Comparison of ENCODE assay signal across 15 cellular contexts in genomic region chr7:79461660-79462059, GRCh38. TPM values are rescaled to one million over a fixed set of nuclear protein-coding genes. Genes with fewer than 3 reads are reported as not detected.
DNase-seq lines count a peak whose midpoint lies in the region; ATAC-seq, FAIRE-seq and TF ChIP-seq lines count a peak whose summit lies in the region.
"Had no signal": no experiment of that assay in that cellular context is flagged by ENCODE, and none has a peak within 500 bp of the region (broad histone marks: within the 10 kb centered on the region; RNA-seq: fewer than 3 reads in every experiment).

No MANE protein-coding gene starts in this region.

- no peak for TF ChIP-seq EP300 in stomach (IDR thresholded peaks at IDR 0.05)

- DNase-seq in astrocyte (ENCODE audit: low read depth), result peak; percentile 68
- DNase-seq in hepatocyte (ENCODE audit: low spot score), result peak; percentile 55
- DNase-seq in NK-92 treated with Interleukin-12 subunit alpha and Interleukin-12 subunit beta, amount 100 ng/mL, for 24 hours (lab: John Stamatoyannopoulos, UW), result no peak
- DNase-seq in Peyer's patch, result no peak
- DNase-seq in stomach, result no peak
- DNase-seq: activated CD8-positive, alpha-beta memory T cell treated with anti-CD3 and anti-CD28 coated beads for 24 hours; activated naive CD4-positive, alpha-beta T cell treated with anti-CD3 and anti-CD28 coated beads, Interleukin-2, amount 10 ng/mL, durations not matched to agents 7 days and 5 days; dorsolateral prefrontal cortex; NCI-H1417 treated with DMSO at 0.1 percent for 48 hours; T-helper 17 cell; upper lobe of left lung had no signal

- WGBS in hepatocyte (ENCODE audit: low lambda C conversion rate, missing lambda C conversion rate), result 32% methylated on average over 1 of the region's 1 CpG
- WGBS in stomach, 5 donors, result 28 to 50% (median 33%) methylated on average over 1 of the region's 1 CpG

- H3K36me3 ChIP-seq in ACC112 (ENCODE audit: insufficient read depth, low read length), result peaks cover 8% of the 10 kb centered on the region
- H3K36me3 ChIP-seq in HEK293 (ENCODE audit: control insufficient read depth in 2 of 2, insufficient read depth in 1 of 2, low read length in 2 of 2), result no peaks in the 10 kb centered on the region; a peak in 2 of 3 replicates
- peaks cover 5% of the 10 kb centered on the region for H3K36me3 ChIP-seq in astrocyte (ENCODE audit: insufficient read depth, low read length)
- no peaks in the 10 kb centered on the region for H3K36me3 ChIP-seq in hepatocyte (replicated peaks; ENCODE audit: insufficient read depth, low read depth)
- H3K36me3 ChIP-seq in Peyer's patch, result no peaks in the 10 kb centered on the region
- H3K36me3 ChIP-seq in stomach, result no peaks in the 10 kb centered on the region
- H3K36me3 ChIP-seq: upper lobe of left lung had no signal

- no peak overlapping the region for H3K4me3 Mint-ChIP-seq in astrocyte (ENCODE audit: unreplicated experiment)
- H3K4me3 Mint-ChIP-seq: activated naive CD4-positive, alpha-beta T cell treated with anti-CD3 and anti-CD28 coated beads, Interleukin-2, amount 10 ng/mL, durations not matched to agents 7 days and 5 days; T-helper 17 cell had no signal

- intact Hi-C loops in stomach (cut with DNase I; ENCODE audit: low total_unique reads), result no loop called here

- H4K20me1 ChIP-seq in astrocyte (ENCODE audit: insufficient read depth, low read length) (peaks cover 3% of the 10 kb centered on the region), hepatocyte (ENCODE audit: insufficient read depth, poor library complexity, severe bottlenecking) (no peaks in the 10 kb centered on the region)

- H2AFZ ChIP-seq in ACC112 (ENCODE audit: low read length, unreplicated experiment), result no peak overlapping the region
- H2AFZ ChIP-seq in astrocyte (ENCODE audit: low read depth, low read length), result no peak overlapping the region
- no peak overlapping the region for H2AFZ ChIP-seq in hepatocyte

- H3K4me3 ChIP-seq in ACC112 (ENCODE audit: low read depth, low read length) (no peak overlapping the region), HEK293 (ENCODE audit: low read depth, low read length) (no peak overlapping the region), astrocyte (ENCODE audit: insufficient read depth, low read depth, low read length) (no peak overlapping the region), hepatocyte (no peak overlapping the region), Peyer's patch (no peak overlapping the region), stomach (no peak overlapping the region)
- H3K4me3 ChIP-seq: dorsolateral prefrontal cortex, skin epidermis, upper lobe of left lung had no signal

- H3K9me3 Mint-ChIP-seq in astrocyte (ENCODE audit: unreplicated experiment), result no peaks in the 10 kb centered on the region
- H3K9me3 Mint-ChIP-seq: activated naive CD4-positive, alpha-beta T cell treated with anti-CD3 and anti-CD28 coated beads, Interleukin-2, amount 10 ng/mL, durations not matched to agents 7 days and 5 days had no signal

- H3K9ac ChIP-seq in astrocyte (ENCODE audit: low read length), result no peak overlapping the region

- no peak overlapping the region for H3K4me2 ChIP-seq in astrocyte (ENCODE audit: low read length)
- H3K4me2 ChIP-seq in hepatocyte, result no peak overlapping the region

- CTCF ChIA-PET in HEK293 (lab: Yijun Ruan, JAX), result no interaction called here

- peaks cover 2% of the 10 kb centered on the region for H3K4me1 Mint-ChIP-seq in astrocyte (ENCODE audit: low read depth, unreplicated experiment)
- H3K4me1 Mint-ChIP-seq: activated naive CD4-positive, alpha-beta T cell treated with anti-CD3 and anti-CD28 coated beads, Interleukin-2, amount 10 ng/mL, durations not matched to agents 7 days and 5 days; T-helper 17 cell had no signal

- H3K79me2 ChIP-seq in ACC112 (ENCODE audit: control insufficient read depth, insufficient read depth, low read length, unreplicated experiment), result peaks cover 27% of the 10 kb centered on the region
- H3K79me2 ChIP-seq in astrocyte (ENCODE audit: insufficient read depth, low read length), result no peaks in the 10 kb centered on the region
- no peaks in the 10 kb centered on the region for H3K79me2 ChIP-seq in hepatocyte

- POLR2A ChIA-PET in HEK293 (lab: Yijun Ruan, JAX), result no interaction called here

- peaks cover 34% of the 10 kb centered on the region for H3K4me1 ChIP-seq in ACC112 (ENCODE audit: control insufficient read depth, insufficient read depth, low read length, unreplicated experiment)
- peaks cover 4% of the 10 kb centered on the region; the same call in 1 of the 2 replicates for H3K4me1 ChIP-seq in HEK293 (ENCODE audit: control insufficient read depth, insufficient read depth, low read length)
- H3K4me1 ChIP-seq in astrocyte (ENCODE audit: insufficient read depth, low read length), result no peaks in the 10 kb centered on the region
- no peaks in the 10 kb centered on the region for H3K4me1 ChIP-seq in hepatocyte (ENCODE audit: insufficient read depth)
- no peaks in the 10 kb centered on the region for H3K4me1 ChIP-seq in Peyer's patch
- peaks cover 0 to 19% (median 2%) of the 10 kb centered on the region in 4 donors for H3K4me1 ChIP-seq in stomach

- TF ChIP-seq CTCF in HEK293 (tag by site-specific recombination; IDR thresholded peaks at IDR 0.05) (no peak), astrocyte (IDR thresholded peaks at IDR 0.05; ENCODE audit: insufficient read depth, low read depth, low read length) (no peak), hepatocyte (IDR thresholded peaks at IDR 0.05; ENCODE audit: poor library complexity) (no peak), Peyer's patch (IDR thresholded peaks at IDR 0.05) (no peak), stomach (IDR thresholded peaks at IDR 0.05) (no peak)

- no peak for ATAC-seq in GM19351 (IDR thresholded peaks at IDR 0.05; ENCODE audit: unreplicated experiment)
- ATAC-seq: T-helper 17 cell had no signal

- no peak overlapping the region for H3K27ac Mint-ChIP-seq in astrocyte (ENCODE audit: unreplicated experiment)
- H3K27ac Mint-ChIP-seq: activated naive CD4-positive, alpha-beta T cell treated with anti-CD3 and anti-CD28 coated beads, Interleukin-2, amount 10 ng/mL, durations not matched to agents 7 days and 5 days; T-helper 17 cell had no signal

- no peak for TF ChIP-seq POLR2A in Peyer's patch (IDR thresholded peaks at IDR 0.05)
- TF ChIP-seq POLR2A in stomach (IDR thresholded peaks at IDR 0.05), result no peak

- FAIRE-seq in astrocyte (lab: Jason Lieb, UNC), result peak; percentile 64

- 0 out of 2 replicates have a peak overlapping the region, but pooled peaks have one; percentile 16 for H3K27ac ChIP-seq in ACC112 (ENCODE audit: low read depth, low read length)
- H3K27ac ChIP-seq in HEK293 (ENCODE audit: extremely low read depth, low read depth, low read length), result no peak overlapping the region
- no peak overlapping the region for H3K27ac ChIP-seq in astrocyte (ENCODE audit: low read depth, low read length)
- H3K27ac ChIP-seq in hepatocyte, result no peak overlapping the region
- no peak overlapping the region for H3K27ac ChIP-seq in Peyer's patch
- H3K27ac ChIP-seq in stomach, result no peak overlapping the region
- H3K27ac ChIP-seq: skin epidermis, upper lobe of left lung had no signal

- H3K36me3 Mint-ChIP-seq in astrocyte (ENCODE audit: low read depth, unreplicated experiment), result peaks cover 7% of the 10 kb centered on the region
- H3K36me3 Mint-ChIP-seq: activated naive CD4-positive, alpha-beta T cell treated with anti-CD3 and anti-CD28 coated beads, Interleukin-2, amount 10 ng/mL, durations not matched to agents 7 days and 5 days had no signal

- H3K9me2 ChIP-seq in hepatocyte (replicated peaks; ENCODE audit: insufficient read depth), result no peaks in the 10 kb centered on the region

- H3K9me3 ChIP-seq in HEK293 (ENCODE audit: control insufficient read depth, insufficient read depth, low read depth, low read length) (no peaks in the 10 kb centered on the region), astrocyte (ENCODE audit: insufficient read depth, low read depth, low read length) (no peaks in the 10 kb centered on the region), hepatocyte (ENCODE audit: low read depth) (no peaks in the 10 kb centered on the region), Peyer's patch (no peaks in the 10 kb centered on the region), stomach (no peaks in the 10 kb centered on the region)
- H3K9me3 ChIP-seq: upper lobe of left lung had no signal

- H3K27me3 Mint-ChIP-seq in astrocyte (ENCODE audit: low read depth, unreplicated experiment), result no peaks in the 10 kb centered on the region
- H3K27me3 Mint-ChIP-seq: activated naive CD4-positive, alpha-beta T cell treated with anti-CD3 and anti-CD28 coated beads, Interleukin-2, amount 10 ng/mL, durations not matched to agents 7 days and 5 days; T-helper 17 cell had no signal

- no peaks in the 10 kb centered on the region for H3K27me3 ChIP-seq in ACC112 (ENCODE audit: insufficient read depth, low read length)
- no peaks in the 10 kb centered on the region for H3K27me3 ChIP-seq in astrocyte (ENCODE audit: insufficient read depth, low read length)
- no peaks in the 10 kb centered on the region for H3K27me3 ChIP-seq in hepatocyte
- H3K27me3 ChIP-seq in Peyer's patch, result no peaks in the 10 kb centered on the region
- H3K27me3 ChIP-seq in stomach, result no peaks in the 10 kb centered on the region
- H3K27me3 ChIP-seq: dorsolateral prefrontal cortex, upper lobe of left lung had no signal

TF ChIP-seq in HEK293, 187 proteins besides CTCF, POLR2A, EP300 and RAD21:
- TF ChIP-seq OSR2 (tag by site-specific recombination; IDR thresholded peaks at IDR 0.05) (peak; percentile 33), OVOL3 (tag by site-specific recombination; IDR thresholded peaks at IDR 0.05) (no peak)
- TF ChIP-seq, protein P1, sequence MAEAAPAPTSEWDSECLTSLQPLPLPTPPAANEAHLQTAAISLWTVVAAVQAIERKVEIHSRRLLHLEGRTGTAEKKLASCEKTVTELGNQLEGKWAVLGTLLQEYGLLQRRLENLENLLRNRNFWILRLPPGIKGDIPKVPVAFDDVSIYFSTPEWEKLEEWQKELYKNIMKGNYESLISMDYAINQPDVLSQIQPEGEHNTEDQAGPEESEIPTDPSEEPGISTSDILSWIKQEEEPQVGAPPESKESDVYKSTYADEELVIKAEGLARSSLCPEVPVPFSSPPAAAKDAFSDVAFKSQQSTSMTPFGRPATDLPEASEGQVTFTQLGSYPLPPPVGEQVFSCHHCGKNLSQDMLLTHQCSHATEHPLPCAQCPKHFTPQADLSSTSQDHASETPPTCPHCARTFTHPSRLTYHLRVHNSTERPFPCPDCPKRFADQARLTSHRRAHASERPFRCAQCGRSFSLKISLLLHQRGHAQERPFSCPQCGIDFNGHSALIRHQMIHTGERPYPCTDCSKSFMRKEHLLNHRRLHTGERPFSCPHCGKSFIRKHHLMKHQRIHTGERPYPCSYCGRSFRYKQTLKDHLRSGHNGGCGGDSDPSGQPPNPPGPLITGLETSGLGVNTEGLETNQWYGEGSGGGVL (tag by site-specific recombination; IDR thresholded peaks at IDR 0.05), result no peak
TF ChIP-seq in HEK293: peak in this region for 1.

RNA-seq across cellular contexts. Expression of gene MAGI2, which starts 8.2 kb away (rescaled TPM):
- total RNA-seq in astrocyte (5.4 and 5.8 TPM in 2 replicates), hepatocyte (6.7 and 8.5 TPM in 2 replicates), Peyer's patch (10 to 100 TPM in 1 of 4 donors, 1 to 10 TPM in 3; 1.6 to 12.4 (median 2.8) TPM), stomach (10 to 100 TPM in 3 of 5 donors, 1 to 10 TPM in 2; 4.5 to 53.9 (median 11.1) TPM)
- polyA plus RNA-seq in hepatocyte (3.1 and 52.5 TPM in 2 replicates), stomach (1 to 10 TPM in 2 of 3 donors, under 1 TPM in 1; 0.92 to 1.4 (median 1.4) TPM)

Comparison
In these comparisons a context has a peak if more than half of its experiments do, and no peak if none do; other contexts are left out.
1. DNase-seq: peak in astrocyte (single experiment) and hepatocyte (single experiment); none in NK-92 treated with Interleukin-12 subunit alpha and Interleukin-12 subunit beta, amount 100 ng/mL, for 24 hours (single experiment), Peyer's patch (0 of 3) and stomach (single experiment).